In genomic region chr10:6579904-6580278, GRCh38 we compare ENCODE assay signal across 8 cellular contexts. TPM values are rescaled to one million over a fixed set of nuclear protein-coding genes. Genes with fewer than 3 reads are reported as not detected.
A peak's percentile ranks its signal among the peaks of the same experiment; 100 is the strongest.
DNase-seq lines count a peak whose midpoint lies in the region; ATAC-seq, FAIRE-seq and TF ChIP-seq lines count a peak whose summit lies in the region.

TSS of gene PRKCQ (minus strand) at chr10:6580276. CDS start at chr10:6515135, 65,141 bp downstream.

- RAD21 ChIA-PET in GM12878 (lab: Charles Lee; ENCODE audit: unreplicated experiment): interaction anchor here (0.9 to 1.7 kb wide), 5 partner anchors 13 to 88 kb away, joined by 3 to 6 read pairs (median 3); no protein-coding TSS in a partner anchor

- intact Hi-C loops in GM12878 (cut with micrococcal nuclease; ENCODE audit: unreplicated experiment): loop anchor here (5.0 to 10.0 kb wide), 3 partner anchors 87 to 163 kb away; no protein-coding TSS in a partner anchor
- intact Hi-C loops in left colon (cut with DNase I, micrococcal nuclease): no loop called here
- intact Hi-C loops in testis (cut with DNase I; ENCODE audit: low total_unique reads): no loop called here

- BruUV-seq in GM12878 (replicated peaks; lab: Mats Ljungman, UMichigan): no TSS peak

- H3K9me3 ChIP-seq in HUES48 (ENCODE audit: control insufficient read depth, insufficient read depth, low read length): no peaks in the 10 kb centered on the region
- no peaks in the 10 kb centered on the region for H3K9me3 ChIP-seq in GM12878 (replicated peaks; ENCODE audit: control insufficient read depth, insufficient read depth, low read length)
- no peaks in the 10 kb centered on the region for H3K9me3 ChIP-seq in testis

- no peaks in the 10 kb centered on the region for H4K20me1 ChIP-seq in GM12878 (ENCODE audit: control insufficient read depth, insufficient read depth)

- no peak for TF ChIP-seq CTCF in AG04449 (IDR thresholded peaks at IDR 0.05; ENCODE audit: insufficient read depth, low read length, missing control alignments)
- no peak for TF ChIP-seq CTCF in GM12878 (IDR thresholded peaks at IDR 0.05 in 2 of 3, conservative IDR thresholded peaks at IDR 0.05 in 1 of 3; ENCODE audit: control insufficient read depth in 2 of 3, extremely low read depth in 1 of 3, insufficient read depth in 1 of 3, low read depth in 3 of 3, low read length in 3 of 3)
- no peak for TF ChIP-seq CTCF in testis (IDR thresholded peaks at IDR 0.05)

- H3K36me3 ChIP-seq in HUES48 (ENCODE audit: control insufficient read depth, insufficient read depth, low read length): peaks cover 24% of the 10 kb centered on the region
- no peaks in the 10 kb centered on the region for H3K36me3 ChIP-seq in GM12878 (ENCODE audit: control insufficient read depth in 2 of 2, insufficient read depth in 2 of 2, low read length in 1 of 2)
- H3K36me3 ChIP-seq in testis (ENCODE audit: low read depth, missing control alignments): no peaks in the 10 kb centered on the region

- TF ChIP-seq POLR2A in GM12878 (IDR thresholded peaks at IDR 0.05; ENCODE audit: low read depth, low read length) (no peak), testis (IDR thresholded peaks at IDR 0.05) (no peak)

- H3K27me3 ChIP-seq in HUES48 (ENCODE audit: control insufficient read depth, insufficient read depth, low read length): peaks cover 13% of the 10 kb centered on the region
- H3K27me3 ChIP-seq in GM12878 (replicated peaks in 1 of 2; ENCODE audit: control insufficient read depth in 2 of 2, insufficient read depth in 2 of 2, low read length in 1 of 2): peaks cover 3 to 5% of the 10 kb centered on the region in 2 experiments
- H3K27me3 ChIP-seq in testis: no peaks in the 10 kb centered on the region

- CTCF ChIA-PET in AG04449 (lab: Yijun Ruan, JAX) (interaction anchor here (1.0 to 2.9 kb wide), 6 partner anchors 10 to 85 kb away, joined by 3 to 11 read pairs (median 6); no protein-coding TSS in a partner anchor), GM12878 (lab: Yijun Ruan, JAX) (interaction anchor here (0.6 to 3.3 kb wide), 5 partner anchors 11 to 134 kb away, joined by 3 to 22 read pairs (median 4); no protein-coding TSS in a partner anchor)

- POLR2A ChIA-PET in AG04449 (lab: Yijun Ruan, JAX): no interaction called here
- POLR2A ChIA-PET in GM12878 (lab: Charles Lee): no interaction called here

- H3K4me2 ChIP-seq in GM12878 (ENCODE audit: control insufficient read depth, insufficient read depth): peak within 1 kb of the TSS; percentile 77

- H3K4me1 ChIP-seq in HUES48 (ENCODE audit: control insufficient read depth, insufficient read depth, low read length) (peaks cover 26% of the 10 kb centered on the region), GM12878 (ENCODE audit: control insufficient read depth, insufficient read depth, low read length) (no peaks in the 10 kb centered on the region), testis (no peaks in the 10 kb centered on the region)

- H3K79me2 ChIP-seq in GM12878 (ENCODE audit: control insufficient read depth, insufficient read depth, low read length): no peaks in the 10 kb centered on the region

- no peak for FAIRE-seq in GM12878 (lab: Jason Lieb, UNC)

- TF ChIP-seq EP300 in GM12878 (IDR thresholded peaks at IDR 0.05; ENCODE audit: borderline replicate concordance in 1 of 2, control insufficient read depth in 1 of 2, low read depth in 2 of 2, low read length in 2 of 2): no peak

- 6% methylated on average over 22 of the region's 41 CpGs for WGBS in GM12878 (ENCODE audit: insufficient coverage, insufficient replicate concordance, low lambda C conversion rate, missing lambda C conversion rate)
- 2 to 5% methylated on average over 12 to 25 of the region's 41 CpGs for WGBS in testis, 2 donors

- no peak for TF ChIP-seq RAD21 in GM12878 (IDR thresholded peaks at IDR 0.05; ENCODE audit: insufficient read depth, low read depth, low read length)

- DNase-seq in AG04449 (ENCODE audit: low read depth, low spot score) (no peak), GM12878 (ENCODE audit: low read depth, low spot score) (no peak), left colon (peak in 1 of 2 donors; percentile 50), testis (peak; percentile 23), NCI-H69 (lab: John Stamatoyannopoulos, UW) (no peak), MV-4-11 (lab: John Stamatoyannopoulos, UW) (no peak)

- SMC1A ChIA-PET in GM12878 (lab: Charles Lee; ENCODE audit: uncharacterized antibody, unreplicated experiment): interaction anchor here (1.0 to 2.8 kb wide), 6 partner anchors 14 to 132 kb away, joined by 3 to 12 read pairs (median 4); no protein-coding TSS in a partner anchor

- H3K9ac ChIP-seq in HUES48 (ENCODE audit: low read depth, low read length) (peak within 1 kb of the TSS; percentile 86), GM12878 (ENCODE audit: control insufficient read depth, insufficient read depth, low read length) (no peak within 1 kb of the TSS)

- ATAC-seq in GM19035 (IDR thresholded peaks at IDR 0.05; ENCODE audit: unreplicated experiment) (peak; percentile 37), GM12878 (no peak), left colon (peak; percentile 55)

- peak within 1 kb of the TSS; percentile 37 for H3K27ac ChIP-seq in HUES48 (ENCODE audit: low read depth, low read length)
- H3K27ac ChIP-seq in GM12878 (ENCODE audit: control insufficient read depth, insufficient read depth): no peak within 1 kb of the TSS
- H3K27ac ChIP-seq in testis: no peak within 1 kb of the TSS

- H3K4me3 ChIP-seq in AG04449 (ENCODE audit: low read depth, low read length) (peak within 1 kb of the TSS; percentile 63), HUES48 (ENCODE audit: low read depth, low read length) (peak within 1 kb of the TSS; percentile 92), GM12878 (peak within 1 kb of the TSS; percentile 37), testis (peak within 1 kb of the TSS; percentile 62 to 69)

- peak within 1 kb of the TSS; percentile 65 for H2AFZ ChIP-seq in GM12878 (ENCODE audit: control insufficient read depth, low read depth, low read length)

- in situ Hi-C loops in GM12878 (cut with MboI): no loop called here

TF ChIP-seq in GM12878, 131 proteins besides CTCF, POLR2A, EP300 and RAD21:
- TF ChIP-seq IRF5 (IDR thresholded peaks at IDR 0.05; ENCODE audit: borderline replicate concordance) (no peak), SUZ12 (IDR thresholded peaks at IDR 0.05; ENCODE audit: unreplicated experiment) (peak; percentile 38)

RNA-seq across cellular contexts. Expression of gene PRKCQ, which starts in this region (rescaled TPM):
- 0.17 and 0.29 TPM in 2 replicates for total RNA-seq in GM12878 (2013; cell fraction: nucleolus; rRNA removed)
- total RNA-seq in GM12878 (2014; rRNA removed) (0.98 and 1.1 TPM in 2 replicates), GM12878 (2014; rRNA removed; fragmentation: Illumina TruSeq; extraction: Trizol) (0.78 and 0.98 TPM in 2 replicates), GM12878 (2021) (0.93 and 0.97 TPM in 2 replicates), left colon (under 1 TPM; 0.89 TPM), testis (1 to 10 TPM; 2.5 to 3.0 TPM)
- not detected for polyA plus RNA-seq in GM12878 (2011; ENCODE audit: low read depth)
- polyA plus RNA-seq in GM12878 (2011; rRNA removed) (8.9 and 10.1 TPM in 2 replicates), GM12878 (2014; fragmentation: Illumina TruSeq; extraction: Trizol) (1.1 and 1.2 TPM in 2 replicates), GM12878 (2014; fragmentation: Nextera tagmentation; extraction: Ambion mirVana) (under 1 TPM; 0.26 to 0.44 TPM), GM12878 (2014; rRNA removed) (0.91 and 0.94 TPM in 2 replicates), GM12878 (2016; fragmentation: Nextera tagmentation; extraction: Ambion mirVana) (1 to 10 TPM in 1 of 2 experiments, under 1 TPM in 1; 0.76 to 1.3 TPM), testis (ENCODE audit: insufficient read depth, low read depth, low replicate concordance) (2.9 TPM)
- 5.2 and 6.4 TPM in 2 replicates for polyA plus RNA-seq in GM12878 (2011; cell fraction: cytosol; rRNA removed)
- polyA plus RNA-seq in GM12878 (2011; cell fraction: nucleus; rRNA removed): 5.3 and 5.8 TPM in 2 replicates
- not detected in 2 replicates for polyA plus RNA-seq in GM12878 (2012)
- 11.9 and 14.6 TPM in 2 replicates for polyA minus RNA-seq in GM12878 (2011; rRNA and poly(A)+ RNA removed)
- polyA minus RNA-seq in GM12878 (2011; cell fraction: cytosol; rRNA and poly(A)+ RNA removed): 2.9 and 3.1 TPM in 2 replicates
- polyA minus RNA-seq in GM12878 (2011; cell fraction: nucleus; rRNA and poly(A)+ RNA removed): 4.4 and 6.9 TPM in 2 replicates

Comparison
In these comparisons a context has a peak if more than half of its experiments do, and no peak if none do; other contexts are left out.
1. Peak in ATAC-seq in left colon; RNA of the gene not detected or under 1 TPM.
2. H3K4me3 ChIP-seq: peak in every context shown above with its lines; median percentile 92 in HUES48; 66 in testis; 63 in AG04449; 37 in GM12878.